1 cellular context compared by ENCODE assay signal in the genomic region with DNA sequence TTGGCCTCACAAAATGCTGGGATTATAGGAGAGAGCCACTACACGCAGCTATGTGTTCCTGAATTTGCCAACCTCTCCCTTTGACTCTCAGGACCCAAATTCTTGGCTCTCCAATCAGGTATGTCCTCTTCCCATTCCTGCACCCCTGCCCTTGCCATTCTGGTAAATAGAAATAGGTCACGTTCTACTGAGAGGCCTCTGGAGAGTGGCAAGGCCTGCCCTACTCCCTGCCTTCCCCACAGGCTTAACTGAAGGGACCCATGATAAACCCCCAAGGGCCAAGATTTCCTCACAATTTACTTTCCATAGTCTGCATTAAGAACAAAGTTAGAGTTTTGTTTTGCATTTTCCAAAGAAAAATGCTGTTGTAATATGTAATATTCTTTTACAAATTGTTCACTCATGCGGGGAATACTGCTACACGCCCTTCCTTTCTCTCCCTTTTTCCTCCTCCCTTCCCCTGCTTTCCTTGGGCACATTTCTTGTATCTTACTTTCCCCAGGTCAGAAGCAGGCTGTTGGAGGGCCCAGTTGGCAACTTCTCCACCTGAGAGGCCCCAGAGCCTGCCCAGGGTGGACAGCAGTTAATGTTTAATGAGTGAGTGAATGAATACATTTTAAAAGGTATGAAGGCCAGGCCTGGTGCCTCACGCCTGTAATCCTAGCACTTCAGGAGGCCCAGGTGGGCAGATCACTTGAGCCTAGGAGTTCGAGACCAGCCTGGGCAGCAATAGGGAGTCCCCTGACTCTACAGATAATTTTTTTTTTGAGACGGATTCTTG.
TF ChIP-seq lines count a peak whose summit lies in the region.

No MANE protein-coding gene starts in this region.

TF ChIP-seq in HepG2, 621 proteins besides CTCF, POLR2A, EP300 and RAD21 (continued from another document):
- TF ChIP-seq, protein P1, sequence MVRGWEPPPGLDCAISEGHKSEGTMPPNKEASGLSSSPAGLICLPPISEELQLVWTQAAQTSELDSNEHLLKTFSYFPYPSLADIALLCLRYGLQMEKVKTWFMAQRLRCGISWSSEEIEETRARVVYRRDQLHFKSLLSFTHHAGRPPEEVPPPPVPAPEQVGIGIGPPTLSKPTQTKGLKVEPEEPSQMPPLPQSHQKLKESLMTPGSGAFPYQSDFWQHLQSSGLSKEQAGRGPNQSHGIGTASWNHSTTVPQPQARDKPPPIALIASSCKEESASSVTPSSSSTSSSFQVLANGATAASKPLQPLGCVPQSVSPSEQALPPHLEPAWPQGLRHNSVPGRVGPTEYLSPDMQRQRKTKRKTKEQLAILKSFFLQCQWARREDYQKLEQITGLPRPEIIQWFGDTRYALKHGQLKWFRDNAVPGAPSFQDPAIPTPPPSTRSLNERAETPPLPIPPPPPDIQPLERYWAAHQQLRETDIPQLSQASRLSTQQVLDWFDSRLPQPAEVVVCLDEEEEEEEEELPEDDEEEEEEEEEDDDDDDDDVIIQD (CRISPR knock-in tag; IDR thresholded peaks at IDR 0.05; ENCODE audit: low read depth), result no peak
- no peak for TF ChIP-seq ZC3H13 (CRISPR knock-in tag; IDR thresholded peaks at IDR 0.05)
- TF ChIP-seq, protein P2, sequence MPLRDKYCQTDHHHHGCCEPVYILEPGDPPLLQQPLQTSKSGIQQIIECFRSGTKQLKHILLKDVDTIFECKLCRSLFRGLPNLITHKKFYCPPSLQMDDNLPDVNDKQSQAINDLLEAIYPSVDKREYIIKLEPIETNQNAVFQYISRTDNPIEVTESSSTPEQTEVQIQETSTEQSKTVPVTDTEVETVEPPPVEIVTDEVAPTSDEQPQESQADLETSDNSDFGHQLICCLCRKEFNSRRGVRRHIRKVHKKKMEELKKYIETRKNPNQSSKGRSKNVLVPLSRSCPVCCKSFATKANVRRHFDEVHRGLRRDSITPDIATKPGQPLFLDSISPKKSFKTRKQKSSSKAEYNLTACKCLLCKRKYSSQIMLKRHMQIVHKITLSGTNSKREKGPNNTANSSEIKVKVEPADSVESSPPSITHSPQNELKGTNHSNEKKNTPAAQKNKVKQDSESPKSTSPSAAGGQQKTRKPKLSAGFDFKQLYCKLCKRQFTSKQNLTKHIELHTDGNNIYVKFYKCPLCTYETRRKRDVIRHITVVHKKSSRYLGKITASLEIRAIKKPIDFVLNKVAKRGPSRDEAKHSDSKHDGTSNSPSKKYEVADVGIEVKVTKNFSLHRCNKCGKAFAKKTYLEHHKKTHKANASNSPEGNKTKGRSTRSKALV (CRISPR knock-in tag; IDR thresholded peaks at IDR 0.05), result no peak
- TF ChIP-seq BHLHE40 (IDR thresholded peaks at IDR 0.05; ENCODE audit: low read length), result no peak
- no peak for TF ChIP-seq CHCHD3 (CRISPR knock-in tag; IDR thresholded peaks at IDR 0.05)
- TF ChIP-seq PRPF4 (IDR thresholded peaks at IDR 0.05; ENCODE audit: low read depth, low read length, poor library complexity, severe bottlenecking), result no peak
- no peak for TF ChIP-seq RBM39 (IDR thresholded peaks at IDR 0.05; ENCODE audit: low read depth, low read length, poor library complexity, severe bottlenecking)
- peak; percentile 49; the same call in 1 of the 2 replicates for TF ChIP-seq TFAP4 (IDR thresholded peaks at IDR 0.05; ENCODE audit: borderline replicate concordance, low read depth)
- peak; percentile 36; the same call in 1 of the 2 replicates for TF ChIP-seq TBX2 (CRISPR knock-in tag; IDR thresholded peaks at IDR 0.05; ENCODE audit: borderline replicate concordance)
- no peak for TF ChIP-seq ZSCAN30 (CRISPR knock-in tag; IDR thresholded peaks at IDR 0.05)
- TF ChIP-seq UBTF (CRISPR knock-in tag; IDR thresholded peaks at IDR 0.05), result no peak
- peak; percentile 25; the same call in 1 of the 2 replicates for TF ChIP-seq ZNF710 (CRISPR knock-in tag; IDR thresholded peaks at IDR 0.05; ENCODE audit: borderline replicate concordance)
- TF ChIP-seq, protein P3, sequence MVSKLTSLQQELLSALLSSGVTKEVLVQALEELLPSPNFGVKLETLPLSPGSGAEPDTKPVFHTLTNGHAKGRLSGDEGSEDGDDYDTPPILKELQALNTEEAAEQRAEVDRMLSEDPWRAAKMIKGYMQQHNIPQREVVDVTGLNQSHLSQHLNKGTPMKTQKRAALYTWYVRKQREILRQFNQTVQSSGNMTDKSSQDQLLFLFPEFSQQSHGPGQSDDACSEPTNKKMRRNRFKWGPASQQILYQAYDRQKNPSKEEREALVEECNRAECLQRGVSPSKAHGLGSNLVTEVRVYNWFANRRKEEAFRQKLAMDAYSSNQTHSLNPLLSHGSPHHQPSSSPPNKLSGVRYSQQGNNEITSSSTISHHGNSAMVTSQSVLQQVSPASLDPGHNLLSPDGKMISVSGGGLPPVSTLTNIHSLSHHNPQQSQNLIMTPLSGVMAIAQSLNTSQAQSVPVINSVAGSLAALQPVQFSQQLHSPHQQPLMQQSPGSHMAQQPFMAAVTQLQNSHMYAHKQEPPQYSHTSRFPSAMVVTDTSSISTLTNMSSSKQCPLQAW (CRISPR knock-in tag; IDR thresholded peaks at IDR 0.05), result peak; percentile 86
TF ChIP-seq in HepG2: peak in this region for 20.
